In the genomic region with DNA sequence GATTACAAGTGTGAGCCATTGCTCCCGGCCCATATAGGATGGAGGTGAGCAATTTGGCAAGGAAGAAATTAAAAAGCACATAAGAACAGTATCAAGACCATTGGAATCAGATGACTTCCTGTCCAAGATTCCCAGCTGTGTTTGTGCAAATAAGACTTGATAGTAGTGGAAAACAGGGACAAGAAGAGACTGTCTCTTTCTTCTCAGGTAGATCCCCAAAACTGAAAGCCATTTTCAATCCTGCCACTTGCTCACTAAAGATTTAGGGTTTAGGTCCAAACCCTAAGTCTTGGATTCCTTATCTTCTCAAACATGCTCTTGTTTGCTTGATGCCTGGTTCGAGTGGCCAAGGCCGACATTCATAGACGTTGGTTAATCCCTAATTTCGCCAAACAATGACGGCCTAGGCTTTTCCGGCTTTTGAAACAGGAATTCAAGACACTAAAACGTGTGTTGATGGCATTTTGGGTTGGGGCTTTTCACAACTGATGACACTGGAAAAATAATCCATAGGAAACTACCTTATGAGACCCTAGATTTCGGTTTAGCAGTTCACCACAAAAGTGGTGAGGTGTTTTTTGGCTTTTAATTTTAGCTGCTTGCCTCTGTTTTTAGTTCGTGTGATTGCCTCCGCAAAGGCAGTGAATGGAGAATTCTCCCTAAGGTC, we compare ENCODE assay signal across 8 cellular contexts. TPM values are rescaled to one million over a fixed set of nuclear protein-coding genes. Genes with fewer than 3 reads are reported as not detected.
A peak's percentile ranks its signal among the peaks of the same experiment; 100 is the strongest.
DNase-seq lines count a peak whose midpoint lies in the region; ATAC-seq and TF ChIP-seq lines count a peak whose summit lies in the region.

No MANE protein-coding gene starts in this region.

- H3K36me3 Mint-ChIP-seq in T-helper 1 cell treated with Interleukin-12 subunit alpha and Interleukin-12 subunit beta and Interleukin-4 antibody, amounts not matched to agents 30 μg/mL and 1 μg/mL, for 36 hours (ENCODE audit: low read depth) = peaks cover 14% of the 10 kb centered on the region
- peaks cover 33% of the 10 kb centered on the region for H3K36me3 Mint-ChIP-seq in activated CD8-positive, alpha-beta T cell treated with anti-CD3 and anti-CD28 coated beads for 36 hours (ENCODE audit: low read depth)

- peak overlapping the region; percentile 84 for H3K4me3 Mint-ChIP-seq in T-helper 1 cell treated with Interleukin-12 subunit alpha and Interleukin-12 subunit beta and Interleukin-4 antibody, amounts not matched to agents 30 μg/mL and 1 μg/mL, for 36 hours
- peak overlapping the region; percentile 88 for H3K4me3 Mint-ChIP-seq in activated CD8-positive, alpha-beta T cell treated with anti-CD3 and anti-CD28 coated beads for 36 hours

- H3K4me3 ChIP-seq in hepatocyte (no peak overlapping the region), stomach (peak overlapping the region; percentile 29 to 41 (median 35))

- no peak for ATAC-seq in activated CD8-positive, alpha-beta T cell treated with anti-CD3 and anti-CD28 coated beads for 36 hours
- ATAC-seq in sciatic nerve (no peak), GM19397 (IDR thresholded peaks at IDR 0.05; ENCODE audit: unreplicated experiment) (no peak)

- intact Hi-C loops in activated CD8-positive, alpha-beta T cell treated with anti-CD3 and anti-CD28 coated beads for 36 hours (cut with micrococcal nuclease) = loop anchor here (10.0 kb wide), 1 partner anchor 50 kb away; a partner anchor contains a TSS
- intact Hi-C loops in stomach (cut with DNase I; ENCODE audit: low total_unique reads) (no loop called here), sciatic nerve (cut with DNase I) (no loop called here)

- H2AFZ ChIP-seq in hepatocyte = peak overlapping the region; percentile 1

- CTCF ChIA-PET in activated CD8-positive, alpha-beta T cell treated with anti-CD3 and anti-CD28 coated beads for 36 hours (lab: Charles Lee) = interaction anchor here (2.9 kb wide), 1 partner anchor 20 kb away, joined by 18 read pairs; no protein-coding TSS in a partner anchor

- H3K9me3 Mint-ChIP-seq in T-helper 1 cell treated with Interleukin-12 subunit alpha and Interleukin-12 subunit beta and Interleukin-4 antibody, amounts not matched to agents 30 μg/mL and 1 μg/mL, for 36 hours = no peaks in the 10 kb centered on the region
- no peaks in the 10 kb centered on the region for H3K9me3 Mint-ChIP-seq in activated CD8-positive, alpha-beta T cell treated with anti-CD3 and anti-CD28 coated beads for 36 hours

- no peaks in the 10 kb centered on the region for H3K9me2 ChIP-seq in hepatocyte (replicated peaks; ENCODE audit: insufficient read depth)

- no peak for TF ChIP-seq EP300 in stomach (IDR thresholded peaks at IDR 0.05)

- peak overlapping the region; percentile 77 for H3K27ac ChIP-seq in hepatocyte
- H3K27ac ChIP-seq in stomach = peak overlapping the region; percentile 80 to 100 (median 96)

- H3K4me1 ChIP-seq in hepatocyte (ENCODE audit: insufficient read depth) (peaks cover 22% of the 10 kb centered on the region), stomach (peaks cover 41 to 52% (median 47%) of the 10 kb centered on the region in 4 donors)

- peak overlapping the region; percentile 98 for H3K27ac Mint-ChIP-seq in T-helper 1 cell treated with Interleukin-12 subunit alpha and Interleukin-12 subunit beta and Interleukin-4 antibody, amounts not matched to agents 30 μg/mL and 1 μg/mL, for 36 hours
- peak overlapping the region; percentile 98 for H3K27ac Mint-ChIP-seq in activated CD8-positive, alpha-beta T cell treated with anti-CD3 and anti-CD28 coated beads for 36 hours

- no peak for TF ChIP-seq POLR2A in stomach (IDR thresholded peaks at IDR 0.05)

- no peaks in the 10 kb centered on the region for H3K36me3 ChIP-seq in hepatocyte (replicated peaks; ENCODE audit: insufficient read depth, low read depth)
- peaks cover 0 to 8% (median 3%) of the 10 kb centered on the region in 4 donors for H3K36me3 ChIP-seq in stomach

- H3K4me2 ChIP-seq in hepatocyte = peak overlapping the region; percentile 69

- no peaks in the 10 kb centered on the region for H3K9me3 ChIP-seq in hepatocyte (ENCODE audit: low read depth)
- H3K9me3 ChIP-seq in stomach = no peaks in the 10 kb centered on the region

- H4K20me1 ChIP-seq in hepatocyte (ENCODE audit: insufficient read depth, poor library complexity, severe bottlenecking) = peaks cover 33% of the 10 kb centered on the region

- WGBS in hepatocyte (ENCODE audit: low lambda C conversion rate, missing lambda C conversion rate) = 24% methylated on average over 11 of the region's 11 CpGs
- WGBS in stomach, 5 donors = 10 to 15% (median 12%) methylated on average over 11 of the region's 11 CpGs

- no peaks in the 10 kb centered on the region for H3K27me3 Mint-ChIP-seq in T-helper 1 cell treated with Interleukin-12 subunit alpha and Interleukin-12 subunit beta and Interleukin-4 antibody, amounts not matched to agents 30 μg/mL and 1 μg/mL, for 36 hours (ENCODE audit: low read depth)
- H3K27me3 Mint-ChIP-seq in activated CD8-positive, alpha-beta T cell treated with anti-CD3 and anti-CD28 coated beads for 36 hours = no peaks in the 10 kb centered on the region

- H3K79me2 ChIP-seq in hepatocyte = peaks cover 42% of the 10 kb centered on the region

- TF ChIP-seq CTCF in activated CD8-positive, alpha-beta T cell treated with anti-CD3 and anti-CD28 coated beads for 36 hours (IDR thresholded peaks at IDR 0.05) = no peak
- TF ChIP-seq CTCF in hepatocyte (IDR thresholded peaks at IDR 0.05; ENCODE audit: poor library complexity) (no peak), stomach (IDR thresholded peaks at IDR 0.05) (no peak)

- peaks cover 48% of the 10 kb centered on the region for H3K4me1 Mint-ChIP-seq in T-helper 1 cell treated with Interleukin-12 subunit alpha and Interleukin-12 subunit beta and Interleukin-4 antibody, amounts not matched to agents 30 μg/mL and 1 μg/mL, for 36 hours (ENCODE audit: low read depth)
- H3K4me1 Mint-ChIP-seq in activated CD8-positive, alpha-beta T cell treated with anti-CD3 and anti-CD28 coated beads for 36 hours (ENCODE audit: low read depth) = peaks cover 45% of the 10 kb centered on the region

- POLR2A ChIA-PET in activated CD8-positive, alpha-beta T cell treated with anti-CD3 and anti-CD28 coated beads for 36 hours (lab: Charles Lee) = interaction anchor here (4.2 to 41.0 kb wide), 2 partner anchors 13 to 37 kb away, joined by 20 to 905 read pairs; a partner anchor contains a TSS

- DNase-seq in T-helper 1 cell = no peak
- no peak for DNase-seq in activated CD8-positive, alpha-beta T cell treated with anti-CD3 and anti-CD28 coated beads for 36 hours
- no peak for DNase-seq in hepatocyte (ENCODE audit: low spot score)
- DNase-seq in stomach = no peak
- DNase-seq in sciatic nerve (ENCODE audit: low spot score) = no peak
- no peak for DNase-seq in Ammon's horn (ENCODE audit: low spot score)

- H3K27me3 ChIP-seq in hepatocyte (no peaks in the 10 kb centered on the region), stomach (no peaks in the 10 kb centered on the region)

RNA-seq across cellular contexts. Expression of a gene that starts 1.0 kb away (rescaled TPM):
- total RNA-seq in activated CD8-positive, alpha-beta T cell treated with anti-CD3 and anti-CD28 coated beads for 36 hours = 10 to 100 TPM; 93.3 to 97.6 TPM
- total RNA-seq in hepatocyte (26.0 and 36.8 TPM in 2 replicates), stomach (100 to 1,000 TPM in 1 of 5 donors, 10 to 100 TPM in 4; 23.8 to 199 (median 41.6) TPM), sciatic nerve (55.5 TPM)
- polyA plus RNA-seq in hepatocyte (28.6 and 30.8 TPM in 2 replicates), stomach (10 to 100 TPM in 2 of 3 donors, 1 to 10 TPM in 1; 9.2 to 18.6 (median 11.0) TPM)

RNA-seq across cellular contexts. Expression of a gene that starts 4.0 kb away (rescaled TPM):
- 10 to 100 TPM; 84.7 to 88.1 TPM for total RNA-seq in activated CD8-positive, alpha-beta T cell treated with anti-CD3 and anti-CD28 coated beads for 36 hours
- total RNA-seq in hepatocyte (76.0 and 104 TPM in 2 replicates), stomach (10 to 100 TPM; 21.0 to 66.1 (median 35.7) TPM), sciatic nerve (54.6 TPM)
- polyA plus RNA-seq in hepatocyte (15.8 and 18.6 TPM in 2 replicates), stomach (10 to 100 TPM; 17.9 to 45.1 (median 20.8) TPM)

RNA-seq across cellular contexts. Expression of a gene that starts 22.9 kb away (rescaled TPM):
- 100 to 1,000 TPM; 155 to 158 TPM for total RNA-seq in activated CD8-positive, alpha-beta T cell treated with anti-CD3 and anti-CD28 coated beads for 36 hours
- total RNA-seq in hepatocyte (57.7 and 76.3 TPM in 2 replicates), stomach (10 to 100 TPM; 22.6 to 66.5 (median 26.1) TPM), sciatic nerve (35.3 TPM)
- polyA plus RNA-seq in hepatocyte (70.6 and 80.3 TPM in 2 replicates), stomach (10 to 100 TPM; 31.5 to 58.2 (median 43.3) TPM)

RNA-seq across cellular contexts. Expression of a gene that starts 48.3 kb away (rescaled TPM):
- total RNA-seq in activated CD8-positive, alpha-beta T cell treated with anti-CD3 and anti-CD28 coated beads for 36 hours = 10 to 100 TPM; 15.6 to 15.7 TPM
- total RNA-seq in hepatocyte = 19.7 and 20.5 TPM in 2 replicates
- polyA plus RNA-seq in hepatocyte = 35.8 and 39.4 TPM in 2 replicates
- 10 to 100 TPM in 2 of 5 donors, 1 to 10 TPM in 3; 1.8 to 38.4 (median 9.9) TPM for total RNA-seq in stomach
- polyA plus RNA-seq in stomach = 10 to 100 TPM; 40.9 to 43.6 (median 41.3) TPM
- 31.4 TPM for total RNA-seq in sciatic nerve

RNA-seq across cellular contexts. Expression of a gene that starts 48.5 kb away (rescaled TPM):
- total RNA-seq in activated CD8-positive, alpha-beta T cell treated with anti-CD3 and anti-CD28 coated beads for 36 hours = 1 to 10 TPM in 1 of 2 experiments, under 1 TPM in 1; 0.74 to 1.1 TPM
- total RNA-seq in hepatocyte (1.1 and 2.9 TPM in 2 replicates), stomach (10 to 100 TPM in 1 of 5 donors, 1 to 10 TPM in 2, under 1 TPM in 2; under 0.01 to 39.1 (median 1.2) TPM), sciatic nerve (2.9 TPM)
- polyA plus RNA-seq in hepatocyte (0.51 and 2.3 TPM in 2 replicates), stomach (1 to 10 TPM in 1 of 3 donors, under 1 TPM in 2; 0.23 to 2.0 (median 0.44) TPM)
